In genomic region chr17:49616546-49617205, GRCh38 we compare ENCODE assay signal across 1 cellular context.
TF ChIP-seq lines count a peak whose summit lies in the region.

No MANE protein-coding gene starts in this region.

TF ChIP-seq in HepG2, 621 proteins besides CTCF, POLR2A, EP300 and RAD21 (continued from another document):
- no peak for TF ChIP-seq ZBTB43 (CRISPR knock-in tag; conservative IDR thresholded peaks at IDR 0.05)
- no peak for TF ChIP-seq ZNF180 (CRISPR knock-in tag; IDR thresholded peaks at IDR 0.05; ENCODE audit: borderline replicate concordance, low read depth)
- TF ChIP-seq REXO4 (CRISPR knock-in tag; IDR thresholded peaks at IDR 0.05; ENCODE audit: borderline replicate concordance): no peak
- TF ChIP-seq PCBP1 (IDR thresholded peaks at IDR 0.05; ENCODE audit: borderline replicate concordance, low read depth, low read length): no peak
- no peak for TF ChIP-seq ZNF235 (CRISPR knock-in tag; IDR thresholded peaks at IDR 0.05; ENCODE audit: borderline replicate concordance)
